ENCODE assay signal across 18 cellular contexts in the genomic region with DNA sequence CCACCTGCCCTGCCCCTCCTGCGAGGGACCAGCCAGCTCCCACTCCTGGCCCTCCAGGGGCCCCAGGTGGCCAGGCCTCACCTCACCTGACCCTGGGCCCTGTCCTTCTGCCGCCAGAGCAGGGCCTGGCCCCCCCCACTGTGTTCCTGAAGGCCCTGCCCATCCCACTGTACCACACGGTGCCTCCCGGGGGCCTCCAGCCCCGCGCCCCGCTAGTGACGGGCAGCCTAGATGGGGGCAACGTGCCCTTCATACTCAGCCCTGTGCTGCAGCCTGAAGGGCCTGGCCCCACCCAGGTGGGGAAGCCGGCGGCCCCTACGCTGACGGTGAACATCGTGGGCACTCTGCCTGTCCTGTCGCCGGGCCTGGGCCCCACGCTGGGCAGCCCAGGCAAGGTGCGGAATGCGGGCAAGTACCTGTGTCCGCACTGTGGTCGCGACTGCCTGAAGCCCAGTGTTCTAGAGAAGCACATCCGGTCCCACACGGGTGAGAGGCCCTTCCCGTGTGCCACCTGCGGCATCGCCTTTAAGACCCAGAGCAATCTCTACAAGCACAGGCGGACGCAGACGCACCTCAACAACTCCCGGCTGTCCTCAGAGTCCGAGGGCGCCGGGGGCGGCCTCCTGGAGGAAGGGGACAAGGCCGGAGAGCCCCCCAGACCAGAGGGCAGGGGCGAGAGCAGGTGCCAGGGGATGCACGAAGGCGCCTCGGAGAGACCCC. TPM values are rescaled to one million over a fixed set of nuclear protein-coding genes. Genes with fewer than 3 reads are reported as not detected.
"Had no signal": no experiment of that assay in that cellular context is flagged by ENCODE, and none has a peak within 500 bp of the region (broad histone marks: within the 10 kb centered on the region; RNA-seq: fewer than 3 reads in every experiment).

No MANE protein-coding gene starts in this region.

- H3K9me3 ChIP-seq: heart right ventricle, mucosa of descending colon, ovary, tibial artery had no signal

- H3K4me3 Mint-ChIP-seq: natural killer cell, neural crest cell had no signal

- H3K4me1 ChIP-seq: heart right ventricle, tibial artery had no signal

- H3K27ac Mint-ChIP-seq: natural killer cell had no signal

- ATAC-seq: left lobe of liver, mucosa of descending colon, natural killer cell, right cardiac atrium had no signal

- H3K27me3 ChIP-seq: ovary had no signal

- H3K27ac ChIP-seq: coronary artery, heart right ventricle, ovary, tibial artery had no signal

- H3K9me3 Mint-ChIP-seq: natural killer cell, neural crest cell had no signal

- DNase-seq: effector CD4-positive, alpha-beta T cell; heart right ventricle; hypothalamus; mammary epithelial cell; mucosa of descending colon; natural killer cell; nucleus accumbens; ovary; small intestine; stimulated activated CD4-positive, alpha-beta T cell treated with anti-CD3 and anti-CD28 coated beads, Interleukin-12 subunit alpha, Interleukin-12 subunit beta, amount 100 ng/mL, for 4 hours; stimulated activated naive CD4-positive, alpha-beta T cell treated with Interleukin-2 at 50 U/mL for 16 hours; tibial artery had no signal

- H3K36me3 ChIP-seq: heart right ventricle, ovary, tibial artery had no signal

- H3K4me3 ChIP-seq: coronary artery, heart right ventricle, mucosa of descending colon, ovary, tibial artery had no signal

RNA-seq across cellular contexts. Expression of gene ZNF831, which starts 27.6 kb away (rescaled TPM):
- total RNA-seq: chondrocyte, fibroblast of lung, mammary epithelial cell, neural crest cell had no signal
- polyA plus RNA-seq: fibroblast of lung, mammary epithelial cell had no signal
